14 cellular contexts compared by ENCODE assay signal in the genomic region with DNA sequence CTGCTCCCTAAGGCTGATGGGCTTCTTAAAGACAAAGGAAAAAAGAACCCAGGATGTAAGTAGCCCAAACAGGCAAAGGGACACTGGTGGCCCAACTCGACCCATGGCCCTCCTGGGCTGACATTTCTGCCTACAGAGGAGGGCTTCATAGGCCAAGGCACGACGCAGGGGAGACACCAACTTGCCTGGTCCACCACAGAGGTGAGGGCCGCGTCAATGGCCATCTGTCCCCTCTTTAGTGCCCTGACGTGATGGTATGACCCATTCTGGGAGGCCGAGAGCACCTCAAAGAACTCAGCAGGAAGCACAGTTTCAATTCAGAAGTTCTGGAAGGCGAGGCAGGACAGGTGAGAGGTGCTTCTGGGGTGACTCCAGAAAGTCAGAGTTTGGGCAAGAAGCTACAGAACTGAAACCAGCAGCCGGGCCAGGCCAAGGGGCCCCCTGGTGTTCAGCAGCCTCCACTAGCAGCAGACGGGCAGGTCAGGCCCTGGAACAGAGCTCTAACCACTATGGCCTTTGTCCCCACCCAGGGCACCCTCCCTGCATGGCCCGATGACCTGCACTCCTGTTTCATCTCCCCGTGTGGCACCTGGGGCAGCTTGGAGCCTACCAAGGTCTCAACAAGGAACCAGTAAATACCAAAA. TPM values are rescaled to one million over a fixed set of nuclear protein-coding genes. Genes with fewer than 3 reads are reported as not detected.
DNase-seq lines count a peak whose midpoint lies in the region; ATAC-seq and TF ChIP-seq lines count a peak whose summit lies in the region.
"Had no signal": no experiment of that assay in that cellular context is flagged by ENCODE, and none has a peak within 500 bp of the region (broad histone marks: within the 10 kb centered on the region; RNA-seq: fewer than 3 reads in every experiment).

No MANE protein-coding gene starts in this region.

- CTCF ChIA-PET in Caco-2 (lab: Charles Lee): interaction anchor here (0.6 to 1.2 kb wide), 3 partner anchors 8 to 354 kb away, joined by 3 to 7 read pairs (median 4); a partner anchor contains a TSS
- CTCF ChIA-PET in activated CD8-positive, alpha-beta memory T cell treated with anti-CD3 and anti-CD28 coated beads, Interleukin-2, amount 10 ng/mL, durations not matched to agents 7 days and 5 days (lab: Charles Lee): interaction anchor here (1.0 kb wide), 1 partner anchor 8 kb away, joined by 3 read pairs; a partner anchor contains a TSS

- H3K27ac Mint-ChIP-seq in Caco-2 (ENCODE audit: unreplicated experiment): no peak overlapping the region
- no peak overlapping the region for H3K27ac Mint-ChIP-seq in activated CD8-positive, alpha-beta memory T cell treated with anti-CD3 and anti-CD28 coated beads, Interleukin-2, amount 10 ng/mL, durations not matched to agents 7 days and 5 days
- H3K27ac Mint-ChIP-seq: activated CD8-positive, alpha-beta T cell treated with anti-CD3 and anti-CD28 coated beads, Interleukin-2, amount 10 ng/mL, durations not matched to agents 7 days and 5 days; activated naive CD4-positive, alpha-beta T cell treated with anti-CD3 and anti-CD28 coated beads, Interleukin-2, amount 50 U/mL, for 24 hours had no signal

- H3K27me3 ChIP-seq in Caco-2 (replicated peaks; ENCODE audit: control insufficient read depth, insufficient read depth, low read length) (no peaks in the 10 kb centered on the region), liver (ENCODE audit: control insufficient read depth in 4 of 4, insufficient read depth in 4 of 4, low read length in 3 of 4) (no peaks in the 10 kb centered on the region)

- TF ChIP-seq CTCF in Caco-2 (IDR thresholded peaks at IDR 0.05; ENCODE audit: insufficient read depth in 1 of 2, low read depth in 1 of 2, low read length in 1 of 2, severe bottlenecking in 1 of 2, unreplicated experiment in 1 of 2) (peak; percentile 20 to 44), GM20000 (IDR thresholded peaks at IDR 0.05; ENCODE audit: extremely low read depth, missing control alignments) (peak; percentile 38), liver (IDR thresholded peaks at IDR 0.05; ENCODE audit: low read depth, low read length, missing input control) (peak; percentile 35)

- no peaks in the 10 kb centered on the region for H3K36me3 ChIP-seq in Caco-2 (ENCODE audit: control insufficient read depth, insufficient read depth, low read length)
- H3K36me3 ChIP-seq in liver (ENCODE audit: control insufficient read depth in 4 of 4, insufficient read depth in 3 of 4, low read depth in 1 of 4, low read length in 3 of 4): no peaks in the 10 kb centered on the region

- intact Hi-C loops in Caco-2 (cut with micrococcal nuclease; ENCODE audit: unreplicated experiment): no loop called here

- no peak for ATAC-seq in GM21526 (IDR thresholded peaks at IDR 0.05; ENCODE audit: low FRiP score, unreplicated experiment)
- ATAC-seq in activated CD8-positive, alpha-beta memory T cell treated with anti-CD3 and anti-CD28 coated beads, Interleukin-2, amount 10 ng/mL, durations not matched to agents 7 days and 5 days: no peak
- no peak for ATAC-seq in GM19395 (IDR thresholded peaks at IDR 0.05; ENCODE audit: unreplicated experiment)
- ATAC-seq: activated CD8-positive, alpha-beta T cell treated with anti-CD3 and anti-CD28 coated beads, Interleukin-2, amount 10 ng/mL, durations not matched to agents 7 days and 5 days had no signal

- H3K9ac ChIP-seq in liver (ENCODE audit: low read depth in 1 of 2, low read length in 2 of 2): peak overlapping the region in 1 of 2 donors; percentile 38

- H3K9me3 Mint-ChIP-seq in Caco-2 (ENCODE audit: unreplicated experiment): no peaks in the 10 kb centered on the region
- no peaks in the 10 kb centered on the region for H3K9me3 Mint-ChIP-seq in activated CD8-positive, alpha-beta memory T cell treated with anti-CD3 and anti-CD28 coated beads, Interleukin-2, amount 10 ng/mL, durations not matched to agents 7 days and 5 days (ENCODE audit: low read depth)
- H3K9me3 Mint-ChIP-seq: activated naive CD4-positive, alpha-beta T cell treated with anti-CD3 and anti-CD28 coated beads, Interleukin-2, amount 50 U/mL, for 24 hours had no signal

- H3K4me1 Mint-ChIP-seq in Caco-2 (ENCODE audit: low read depth, unreplicated experiment): no peaks in the 10 kb centered on the region
- H3K4me1 Mint-ChIP-seq in activated CD8-positive, alpha-beta memory T cell treated with anti-CD3 and anti-CD28 coated beads, Interleukin-2, amount 10 ng/mL, durations not matched to agents 7 days and 5 days: no peaks in the 10 kb centered on the region
- H3K4me1 Mint-ChIP-seq: activated naive CD4-positive, alpha-beta T cell treated with anti-CD3 and anti-CD28 coated beads, Interleukin-2, amount 50 U/mL, for 24 hours had no signal

- H3K27ac ChIP-seq in liver (ENCODE audit: low read depth in 1 of 2, low read length in 2 of 2): no peak overlapping the region
- H3K27ac ChIP-seq: skin epidermis had no signal

- no peaks in the 10 kb centered on the region for H3K27me3 Mint-ChIP-seq in Caco-2 (ENCODE audit: insufficient read depth, unreplicated experiment)
- H3K27me3 Mint-ChIP-seq in activated CD8-positive, alpha-beta memory T cell treated with anti-CD3 and anti-CD28 coated beads, Interleukin-2, amount 10 ng/mL, durations not matched to agents 7 days and 5 days: no peaks in the 10 kb centered on the region
- H3K27me3 Mint-ChIP-seq: activated naive CD4-positive, alpha-beta T cell treated with anti-CD3 and anti-CD28 coated beads, Interleukin-2, amount 50 U/mL, for 24 hours had no signal

- H3K9me3 ChIP-seq in Caco-2 (no peaks in the 10 kb centered on the region), liver (ENCODE audit: control insufficient read depth in 4 of 4, low read length in 3 of 4) (no peaks in the 10 kb centered on the region)

- no peak overlapping the region for H3K4me3 ChIP-seq in Caco-2 (ENCODE audit: low read depth, low read length)
- no peak overlapping the region for H3K4me3 ChIP-seq in liver (ENCODE audit: low read depth in 1 of 3, low read length in 3 of 3)
- H3K4me3 ChIP-seq: skin epidermis had no signal

- H3K36me3 Mint-ChIP-seq in Caco-2 (ENCODE audit: insufficient read depth, unreplicated experiment): no peaks in the 10 kb centered on the region
- H3K36me3 Mint-ChIP-seq in activated CD8-positive, alpha-beta memory T cell treated with anti-CD3 and anti-CD28 coated beads, Interleukin-2, amount 10 ng/mL, durations not matched to agents 7 days and 5 days: no peaks in the 10 kb centered on the region
- H3K36me3 Mint-ChIP-seq: activated naive CD4-positive, alpha-beta T cell treated with anti-CD3 and anti-CD28 coated beads, Interleukin-2, amount 50 U/mL, for 24 hours had no signal

- POLR2A ChIA-PET in Caco-2 (lab: Charles Lee): no interaction called here

- DNase-seq in Caco-2 (peak in 1 of 2 experiments; percentile 27), GM20000 (ENCODE audit: low spot score) (peak; percentile 69), RPMI8226 (peak; percentile 76), SHP77 treated with DMSO at 0.1 percent for 48 hours (lab: John Stamatoyannopoulos, UW) (no peak)
- no peak for DNase-seq in activated CD8-positive, alpha-beta memory T cell treated with anti-CD3 and anti-CD28 coated beads, Interleukin-2, amount 10 ng/mL, durations not matched to agents 7 days and 5 days
- DNase-seq: activated CD8-positive, alpha-beta T cell treated with anti-CD3 and anti-CD28 coated beads, Interleukin-2, amount 10 ng/mL, durations not matched to agents 7 days and 5 days; COR-L47; NCI-H1436; T-helper 1 cell had no signal

- H3K4me1 ChIP-seq in Caco-2 (no peaks in the 10 kb centered on the region), liver (ENCODE audit: control insufficient read depth in 4 of 4, insufficient read depth in 4 of 4, low read length in 3 of 4) (no peaks in the 10 kb centered on the region)

- BruUV-seq in Caco-2 (replicated peaks; lab: Mats Ljungman, UMichigan): no TSS peak

- peak in 1 of 2 donors; percentile 68 for TF ChIP-seq RAD21 in liver (IDR thresholded peaks at IDR 0.05)

- 70% methylated on average over 12 of the region's 12 CpGs for WGBS in liver

- no peak overlapping the region for H3K4me3 Mint-ChIP-seq in Caco-2 (ENCODE audit: unreplicated experiment)
- no peak overlapping the region for H3K4me3 Mint-ChIP-seq in activated CD8-positive, alpha-beta memory T cell treated with anti-CD3 and anti-CD28 coated beads, Interleukin-2, amount 10 ng/mL, durations not matched to agents 7 days and 5 days
- H3K4me3 Mint-ChIP-seq: activated CD8-positive, alpha-beta T cell treated with anti-CD3 and anti-CD28 coated beads, Interleukin-2, amount 10 ng/mL, durations not matched to agents 7 days and 5 days; activated naive CD4-positive, alpha-beta T cell treated with anti-CD3 and anti-CD28 coated beads, Interleukin-2, amount 50 U/mL, for 24 hours had no signal

TF ChIP-seq in liver, 16 proteins besides CTCF, POLR2A, EP300 and RAD21 (continues in another document):
- TF ChIP-seq TAF1 (conservative IDR thresholded peaks at IDR 0.05) (no peak), GABPA (IDR thresholded peaks at IDR 0.05 in 1 of 2, conservative IDR thresholded peaks at IDR 0.05 in 1 of 2) (no peak), NR2F2 (IDR thresholded peaks at IDR 0.05) (no peak), HNF4G (IDR thresholded peaks at IDR 0.05) (no peak), FOXA2 (IDR thresholded peaks at IDR 0.05) (no peak), JUND (IDR thresholded peaks at IDR 0.05) (no peak)

RNA-seq across cellular contexts. Expression of gene HMCES, which starts 45.1 kb away (rescaled TPM):
- total RNA-seq in Caco-2 (2022) (47.7 and 47.9 TPM in 2 replicates), liver (10 to 100 TPM; 13.7 to 18.2 TPM)
- polyA plus RNA-seq in liver: 10 to 100 TPM; 15.3 to 15.4 TPM
- 10 to 100 TPM; 43.4 to 52.1 TPM for total RNA-seq in activated CD8-positive, alpha-beta memory T cell treated with anti-CD3 and anti-CD28 coated beads, Interleukin-2, amount 10 ng/mL, durations not matched to agents 7 days and 5 days

Comparison
In these comparisons a context has a peak if more than half of its experiments do, and no peak if none do; other contexts are left out.
1. DNase-seq: peak in GM20000 (single experiment) and RPMI8226 (single experiment); none in activated CD8-positive, alpha-beta memory T cell treated with anti-CD3 and anti-CD28 coated beads, Interleukin-2, amount 10 ng/mL, durations not matched to agents 7 days and 5 days (single experiment) and SHP77 treated with DMSO at 0.1 percent for 48 hours (single experiment).
2. Peak in every context shown above with its lines, with median percentiles within 50 percentile points of each other: CTCF ChIP-seq.